In the genomic region with DNA sequence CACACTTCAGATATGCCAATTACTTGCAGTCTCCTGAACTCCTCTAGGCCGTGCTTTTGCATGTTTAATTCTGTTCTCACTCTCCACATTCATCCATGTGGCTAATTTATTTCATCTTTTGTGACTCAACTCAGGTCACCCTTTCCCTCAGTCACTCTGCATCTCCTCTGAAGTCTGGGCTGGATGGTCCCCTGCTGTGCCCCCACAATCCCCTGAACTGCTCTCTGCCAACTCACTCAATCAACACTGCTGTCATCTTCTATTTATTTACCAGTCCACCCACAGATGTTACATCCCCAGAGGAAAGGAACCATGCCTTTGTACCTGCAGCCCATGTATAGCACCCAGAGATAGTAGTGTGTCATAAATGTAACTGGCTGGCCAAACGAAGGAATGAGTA, we compare ENCODE assay signal across 20 cellular contexts.
DNase-seq lines count a peak whose midpoint lies in the region; TF ChIP-seq lines count a peak whose summit lies in the region.
"Had no signal": no experiment of that assay in that cellular context is flagged by ENCODE, and none has a peak within 500 bp of the region (broad histone marks: within the 10 kb centered on the region; RNA-seq: fewer than 3 reads in every experiment).

No MANE protein-coding gene starts in this region.

- peak overlapping the region in 4 of 5 experiments; percentile 2 to 39 (median 20) for H3K27ac Mint-ChIP-seq in brain
- H3K27ac Mint-ChIP-seq in activated CD4-positive, alpha-beta memory T cell treated with anti-CD3 and anti-CD28 coated beads for 36 hours, result no peak overlapping the region
- H3K27ac Mint-ChIP-seq: CD14-positive monocyte, IgD-negative memory B cell had no signal

- peaks cover 25% of the 10 kb centered on the region for H3K4me1 Mint-ChIP-seq in brain
- H3K4me1 Mint-ChIP-seq in activated CD4-positive, alpha-beta memory T cell treated with anti-CD3 and anti-CD28 coated beads for 36 hours (ENCODE audit: low read depth), result no peaks in the 10 kb centered on the region

- peak; percentile 20 for DNase-seq in ELF-1 (ENCODE audit: low read depth, low spot score)
- peak; percentile 59 for DNase-seq in NCI-H1417 treated with DMSO at 0.1 percent for 48 hours (lab: John Stamatoyannopoulos, UW)
- DNase-seq in renal cortical epithelial cell (ENCODE audit: low read depth), result peak; percentile 83
- DNase-seq in hypothalamus (lab: John Stamatoyannopoulos, UW), result no peak
- no peak for DNase-seq in NCI-H82 treated with DMSO at 0.1 percent for 48 hours (lab: John Stamatoyannopoulos, UW; ENCODE audit: unreplicated experiment)
- no peak for DNase-seq in activated CD4-positive, alpha-beta memory T cell treated with anti-CD3 and anti-CD28 coated beads for 36 hours
- DNase-seq: ACHN, AML-193, Calu3, DMS79, H7, Kasumi-1, MM.1S, NCI-H1092 treated with DMSO at 0.1 percent for 48 hours, NCI-H187 treated with DMSO at 0.1 percent for 48 hours, SHP77, T-helper 1 cell had no signal

- CTCF ChIA-PET in activated CD4-positive, alpha-beta memory T cell treated with anti-CD3 and anti-CD28 coated beads for 36 hours (lab: Charles Lee), result no interaction called here

- peaks cover 26% of the 10 kb centered on the region for H3K36me3 Mint-ChIP-seq in brain
- H3K36me3 Mint-ChIP-seq in activated CD4-positive, alpha-beta memory T cell treated with anti-CD3 and anti-CD28 coated beads for 36 hours, result no peaks in the 10 kb centered on the region
- H3K36me3 Mint-ChIP-seq: CD14-positive monocyte, IgD-negative memory B cell had no signal

- no peak for TF ChIP-seq CTCF in brain (conservative IDR thresholded peaks at IDR 0.05)

- peaks cover 12% of the 10 kb centered on the region for H3K27me3 Mint-ChIP-seq in brain
- peaks cover 2% of the 10 kb centered on the region for H3K27me3 Mint-ChIP-seq in activated CD4-positive, alpha-beta memory T cell treated with anti-CD3 and anti-CD28 coated beads for 36 hours
- H3K27me3 Mint-ChIP-seq: IgD-negative memory B cell had no signal

- H3K9me3 Mint-ChIP-seq in brain, result no peaks in the 10 kb centered on the region
- H3K9me3 Mint-ChIP-seq in activated CD4-positive, alpha-beta memory T cell treated with anti-CD3 and anti-CD28 coated beads for 36 hours, result no peaks in the 10 kb centered on the region

- peak overlapping the region in 1 of 5 experiments; percentile 5 for H3K4me3 Mint-ChIP-seq in brain
- H3K4me3 Mint-ChIP-seq in activated CD4-positive, alpha-beta memory T cell treated with anti-CD3 and anti-CD28 coated beads for 36 hours, result no peak overlapping the region
- H3K4me3 Mint-ChIP-seq: CD14-positive monocyte, IgD-negative memory B cell had no signal

- POLR2A ChIA-PET in activated CD4-positive, alpha-beta memory T cell treated with anti-CD3 and anti-CD28 coated beads for 36 hours (lab: Charles Lee), result no interaction called here

- intact Hi-C loops in activated CD4-positive, alpha-beta memory T cell treated with anti-CD3 and anti-CD28 coated beads for 36 hours (cut with micrococcal nuclease), result no loop called here

Comparison
In these comparisons a context has a peak if more than half of its experiments do, and no peak if none do; other contexts are left out.
1. DNase-seq: peak in ELF-1 (single experiment), NCI-H1417 treated with DMSO at 0.1 percent for 48 hours (single experiment) and renal cortical epithelial cell (single experiment); none in hypothalamus (0 of 51), NCI-H82 treated with DMSO at 0.1 percent for 48 hours (single experiment) and activated CD4-positive, alpha-beta memory T cell treated with anti-CD3 and anti-CD28 coated beads for 36 hours (single experiment).